22 cellular contexts compared by ENCODE assay signal in the genomic region with DNA sequence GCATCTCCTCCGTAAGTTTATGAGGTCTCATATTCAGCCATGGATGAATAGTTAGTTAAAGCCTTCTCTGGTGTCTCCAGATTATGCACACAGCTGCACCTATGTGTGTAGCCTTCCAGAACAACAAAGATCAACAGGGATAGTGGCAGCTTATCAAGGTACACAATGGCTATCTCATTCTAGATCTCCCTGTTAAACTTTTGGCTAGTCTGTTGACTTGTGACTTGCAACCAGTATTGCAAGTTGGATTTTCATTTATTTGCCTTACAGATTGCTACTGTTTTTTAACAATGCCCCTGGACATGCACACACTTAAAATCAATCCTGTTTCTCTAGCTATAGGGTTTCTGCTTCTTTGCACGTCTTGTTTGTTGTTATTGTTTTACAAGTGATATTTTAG.
"Had no signal": no experiment of that assay in that cellular context is flagged by ENCODE, and none has a peak within 500 bp of the region (broad histone marks: within the 10 kb centered on the region; RNA-seq: fewer than 3 reads in every experiment).

No MANE protein-coding gene starts in this region.

- H3K27me3 ChIP-seq: dorsolateral prefrontal cortex, gastrocnemius medialis, heart right ventricle, neural progenitor cell, ovary, tibial artery, upper lobe of left lung, uterus had no signal

- H3K27me3 Mint-ChIP-seq: stimulated activated memory B cell treated with anti-CD40 and anti-IgM and Interleukin-4, amounts not matched to agents 10 μg/mL and 1 μg/mL and 100 μg/mL, for 72 hours had no signal

- ATAC-seq: esophagus mucosa; gastrocnemius medialis; heart right ventricle; lower lobe of right lung; natural killer cell; right cardiac atrium; stimulated activated memory B cell treated with anti-CD40 and anti-IgM and Interleukin-4, amounts not matched to agents 10 μg/mL and 1 μg/mL and 100 μg/mL, for 72 hours had no signal

- H3K4me1 Mint-ChIP-seq: memory B cell; mesothelial cell of epicardium; natural killer cell; stimulated activated memory B cell treated with anti-CD40 and anti-IgM and Interleukin-4, amounts not matched to agents 10 μg/mL and 1 μg/mL and 100 μg/mL, for 72 hours had no signal

- H3K27ac ChIP-seq: dorsolateral prefrontal cortex, gastrocnemius medialis, heart right ventricle, lower lobe of right lung, neural progenitor cell, ovary, tibial artery, upper lobe of left lung, uterus had no signal

- H3K36me3 ChIP-seq: gastrocnemius medialis, heart right ventricle, lower lobe of right lung, neural progenitor cell, ovary, tibial artery, upper lobe of left lung, uterus had no signal

- H3K4me3 ChIP-seq: dorsolateral prefrontal cortex, gastrocnemius medialis, heart right ventricle, lower lobe of right lung, neural progenitor cell, ovary, tibial artery, upper lobe of left lung, uterus had no signal

- DNase-seq: cortex of kidney; dorsolateral prefrontal cortex; effector CD8-positive, alpha-beta T cell; gastrocnemius medialis; heart right ventricle; hypothalamus; kidney glomerular epithelial cell; lower lobe of right lung; natural killer cell; nucleus accumbens; ovary; right cardiac atrium; stimulated activated CD4-positive, alpha-beta T cell treated with anti-CD3 and anti-CD28 coated beads, Interleukin-4, amount 100 ng/mL, for 24 hours; tibial artery; upper lobe of left lung; uterus had no signal

- H3K36me3 Mint-ChIP-seq: mesothelial cell of epicardium; natural killer cell; neural progenitor cell; stimulated activated memory B cell treated with anti-CD40 and anti-IgM and Interleukin-4, amounts not matched to agents 10 μg/mL and 1 μg/mL and 100 μg/mL, for 72 hours had no signal

- H3K27ac Mint-ChIP-seq: memory B cell; mesothelial cell of epicardium; natural killer cell; neural progenitor cell; stimulated activated memory B cell treated with anti-CD40 and anti-IgM and Interleukin-4, amounts not matched to agents 10 μg/mL and 1 μg/mL and 100 μg/mL, for 72 hours; stimulated activated naive CD8-positive, alpha-beta T cell treated with anti-CD3 and anti-CD28 coated beads, Interleukin-15, Interleukin-2, amounts not matched to agents 100 ng/mL and 50 ng/mL, for 24 hours had no signal

- H3K9me3 ChIP-seq: gastrocnemius medialis, ovary had no signal

- H3K4me1 ChIP-seq: gastrocnemius medialis, heart right ventricle, lower lobe of right lung, neural progenitor cell, tibial artery, upper lobe of left lung, uterus had no signal

- H3K4me3 Mint-ChIP-seq: memory B cell; mesothelial cell of epicardium; natural killer cell; neural progenitor cell; stimulated activated memory B cell treated with anti-CD40 and anti-IgM and Interleukin-4, amounts not matched to agents 10 μg/mL and 1 μg/mL and 100 μg/mL, for 72 hours; stimulated activated naive CD8-positive, alpha-beta T cell treated with anti-CD3 and anti-CD28 coated beads, Interleukin-15, Interleukin-2, amounts not matched to agents 100 ng/mL and 50 ng/mL, for 24 hours had no signal
